ENCODE assay signal across 10 cellular contexts in the genomic region with DNA sequence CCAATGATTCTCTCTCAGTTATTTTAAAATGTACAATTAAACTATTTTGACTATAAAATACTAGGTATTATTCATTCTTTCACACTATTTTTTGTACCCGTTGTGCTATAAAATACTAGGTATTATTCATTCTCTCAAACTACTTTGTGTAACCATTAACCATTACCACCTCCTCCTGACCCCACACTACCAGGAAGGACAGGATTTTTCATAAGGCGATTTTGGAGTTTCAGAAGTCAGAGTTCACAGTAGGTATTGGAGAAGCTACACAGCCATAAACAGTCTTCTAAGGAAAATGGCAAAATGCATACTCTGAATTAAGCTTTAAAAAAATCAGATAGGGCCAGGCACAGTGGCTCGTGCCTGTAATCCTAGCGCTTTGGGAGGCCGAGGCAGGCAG. TPM values are rescaled to one million over a fixed set of nuclear protein-coding genes. Genes with fewer than 3 reads are reported as not detected.
"Had no signal": no experiment of that assay in that cellular context is flagged by ENCODE, and none has a peak within 500 bp of the region (broad histone marks: within the 10 kb centered on the region; RNA-seq: fewer than 3 reads in every experiment).

No MANE protein-coding gene starts in this region.

- H3K4me1 ChIP-seq: HAP-1 had no signal

- H3K4me3 ChIP-seq: GM23248, HAP-1 had no signal

- DNase-seq: GM23248, GOT3, H7, HFFc6 had no signal

- H3K27ac ChIP-seq: GM23248, HL-60 had no signal

- H3K9me3 ChIP-seq: HAP-1 had no signal

- ATAC-seq: HCT116, HepG2 had no signal

- H3K36me3 ChIP-seq: HAP-1 had no signal

RNA-seq across cellular contexts. Expression of gene TMEM252, which starts 35.1 kb away (rescaled TPM):
- total RNA-seq: GM23248, H4, H7, HepG2, HFFc6, HT1080 had no signal
